Comparison of ENCODE assay signal across 1 cellular context in the genomic region with DNA sequence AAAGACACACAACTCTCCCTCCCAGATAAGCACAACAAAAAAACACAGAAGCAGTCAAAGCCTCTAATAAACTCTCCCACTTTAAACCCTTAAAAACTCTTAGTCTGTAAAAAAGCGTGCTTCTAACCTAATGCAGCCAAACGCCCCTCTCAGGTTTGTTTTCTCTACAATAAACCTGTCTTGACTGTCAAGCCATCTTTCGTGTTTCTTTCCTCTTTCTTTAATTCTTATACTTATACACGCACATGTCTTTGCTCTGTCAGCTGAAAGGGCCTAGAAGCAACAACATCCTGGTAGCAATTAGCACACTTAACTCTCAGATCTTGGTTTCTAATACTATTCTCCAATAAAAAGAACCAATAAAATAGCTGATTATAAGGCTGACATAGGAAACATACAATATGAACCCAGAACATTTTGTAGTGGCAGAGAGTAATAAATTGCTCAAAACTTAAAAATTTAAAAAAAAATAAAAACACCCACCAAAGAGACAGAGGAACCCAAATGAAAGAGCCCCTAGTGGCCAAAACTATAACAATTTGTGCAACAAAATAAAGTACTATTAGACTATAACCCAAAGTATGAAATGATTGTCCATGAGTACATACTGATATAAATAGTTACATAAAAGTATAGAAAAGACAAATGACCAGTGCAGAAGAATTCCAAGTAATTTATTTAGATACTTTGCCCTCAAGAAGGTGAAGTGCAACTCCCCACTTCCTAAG.
TF ChIP-seq lines count a peak whose summit lies in the region.

No MANE protein-coding gene starts in this region.

TF ChIP-seq in H1, 55 proteins besides CTCF, POLR2A, EP300 and RAD21 (continued from another document):
- no peak for TF ChIP-seq RBBP5 (IDR thresholded peaks at IDR 0.05; ENCODE audit: borderline replicate concordance, low read depth, low read length)
- TF ChIP-seq KDM4A (IDR thresholded peaks at IDR 0.05; ENCODE audit: low read depth, low read length, severe bottlenecking), result no peak
- TF ChIP-seq TBP (IDR thresholded peaks at IDR 0.05; ENCODE audit: low read depth, low read length), result no peak
- peak; percentile 69; the same call in 1 of the 2 replicates for TF ChIP-seq KDM1A (IDR thresholded peaks at IDR 0.05; ENCODE audit: borderline replicate concordance, low read length)
- TF ChIP-seq NRF1 (IDR thresholded peaks at IDR 0.05; ENCODE audit: low read depth, low read length), result no peak
- TF ChIP-seq SRF (IDR thresholded peaks at IDR 0.05; ENCODE audit: low read depth, low read length), result no peak
